12 cellular contexts compared by ENCODE assay signal in genomic region chr16:11139624-11140375, GRCh38.
DNase-seq lines count a peak whose midpoint lies in the region; ATAC-seq and TF ChIP-seq lines count a peak whose summit lies in the region.
"Had no signal": no experiment of that assay in that cellular context is flagged by ENCODE, and none has a peak within 500 bp of the region (broad histone marks: within the 10 kb centered on the region; RNA-seq: fewer than 3 reads in every experiment).

No MANE protein-coding gene starts in this region.

- H4K20me1 ChIP-seq in PC-9 (ENCODE audit: insufficient read depth): no peaks in the 10 kb centered on the region

- BruUV-seq in PC-9 (replicated peaks; lab: Mats Ljungman, UMichigan): no TSS peak

- TF ChIP-seq POLR2A in suprapubic skin (IDR thresholded peaks at IDR 0.05): no peak

- no peaks in the 10 kb centered on the region for H3K27me3 Mint-ChIP-seq in activated CD4-positive, alpha-beta T cell treated with anti-CD3 and anti-CD28 coated beads for 36 hours
- H3K27me3 Mint-ChIP-seq in activated CD8-positive, alpha-beta memory T cell treated with anti-CD3 and anti-CD28 coated beads, Interleukin-2, amount 10 ng/mL, durations not matched to agents 7 days and 5 days: no peaks in the 10 kb centered on the region
- H3K27me3 Mint-ChIP-seq in endodermal cell (ENCODE audit: insufficient read depth): no peaks in the 10 kb centered on the region

- H3K4me2 ChIP-seq in PC-9: no peak overlapping the region; the same call in 1 of the 2 replicates
- H3K4me2 ChIP-seq: KMS-11 had no signal

- no peak overlapping the region for H2AFZ ChIP-seq in PC-9

- peaks cover 48% of the 10 kb centered on the region for H3K4me1 Mint-ChIP-seq in activated CD4-positive, alpha-beta T cell treated with anti-CD3 and anti-CD28 coated beads for 36 hours
- peaks cover 46% of the 10 kb centered on the region for H3K4me1 Mint-ChIP-seq in activated CD8-positive, alpha-beta memory T cell treated with anti-CD3 and anti-CD28 coated beads, Interleukin-2, amount 10 ng/mL, durations not matched to agents 7 days and 5 days
- peaks cover 62% of the 10 kb centered on the region for H3K4me1 Mint-ChIP-seq in endodermal cell

- TF ChIP-seq CTCF in endodermal cell (conservative IDR thresholded peaks at IDR 0.05) (no peak), PC-9 (conservative IDR thresholded peaks at IDR 0.05) (no peak), suprapubic skin (IDR thresholded peaks at IDR 0.05) (no peak)

- H3K4me3 ChIP-seq in endodermal cell (ENCODE audit: low read length) (peak overlapping the region; percentile 43), PC-9 (no peak overlapping the region), suprapubic skin (no peak overlapping the region)

- H3K36me3 ChIP-seq in endodermal cell (ENCODE audit: control insufficient read depth, insufficient read depth, low read length): peaks cover 10% of the 10 kb centered on the region
- no peaks in the 10 kb centered on the region for H3K36me3 ChIP-seq in PC-9 (ENCODE audit: low read depth)
- no peaks in the 10 kb centered on the region for H3K36me3 ChIP-seq in suprapubic skin

- ATAC-seq in activated CD4-positive, alpha-beta T cell treated with anti-CD3 and anti-CD28 coated beads for 36 hours: peak; percentile 81
- ATAC-seq in activated CD8-positive, alpha-beta memory T cell treated with anti-CD3 and anti-CD28 coated beads, Interleukin-2, amount 10 ng/mL, durations not matched to agents 7 days and 5 days: peak; percentile 66

- peaks cover 14% of the 10 kb centered on the region; the same call in 1 of the 2 replicates for H3F3A ChIP-seq in PC-9 (ENCODE audit: insufficient read depth, low read depth)

- H3K27me3 ChIP-seq in endodermal cell (ENCODE audit: control insufficient read depth, insufficient read depth, low read length, poor library complexity, severe bottlenecking) (no peaks in the 10 kb centered on the region), PC-9 (ENCODE audit: insufficient read depth, low read depth) (no peaks in the 10 kb centered on the region), suprapubic skin (no peaks in the 10 kb centered on the region)

- no peaks in the 10 kb centered on the region for H3K9me2 ChIP-seq in PC-9 (ENCODE audit: insufficient read depth)

- POLR2A ChIA-PET in activated CD4-positive, alpha-beta T cell treated with anti-CD3 and anti-CD28 coated beads for 36 hours (lab: Charles Lee): interaction anchor here (0.6 to 1.3 kb wide), 2 partner anchors 85 to 464 kb away, joined by 4 to 6 read pairs; no protein-coding TSS in a partner anchor
- POLR2A ChIA-PET in PC-9 (lab: Charles Lee; ENCODE audit: unreplicated experiment): no interaction called here

- H3K4me3 Mint-ChIP-seq in activated CD4-positive, alpha-beta T cell treated with anti-CD3 and anti-CD28 coated beads for 36 hours: peak overlapping the region; percentile 14
- H3K4me3 Mint-ChIP-seq in activated CD8-positive, alpha-beta memory T cell treated with anti-CD3 and anti-CD28 coated beads, Interleukin-2, amount 10 ng/mL, durations not matched to agents 7 days and 5 days: no peak overlapping the region
- H3K4me3 Mint-ChIP-seq in endodermal cell: peak overlapping the region; percentile 27

- peak overlapping the region; percentile 57 for H3K9ac ChIP-seq in endodermal cell (ENCODE audit: extremely low read depth, low read length, poor library complexity, severe bottlenecking)
- H3K9ac ChIP-seq: KMS-11 had no signal

- intact Hi-C loops in activated CD4-positive, alpha-beta T cell treated with anti-CD3 and anti-CD28 coated beads for 36 hours (cut with DNase I, micrococcal nuclease): loop anchor here in 1 of 2 experiments (2.0 kb wide), 1 partner anchor 25 kb away; no protein-coding TSS in a partner anchor
- intact Hi-C loops in PC-9 (cut with micrococcal nuclease; ENCODE audit: unreplicated experiment): no loop called here

- H3K79me2 ChIP-seq in PC-9 (ENCODE audit: low read depth): no peaks in the 10 kb centered on the region

- CTCF ChIA-PET in activated CD4-positive, alpha-beta T cell treated with anti-CD3 and anti-CD28 coated beads for 36 hours (lab: Charles Lee): interaction anchor here (0.7 to 1.8 kb wide), 4 partner anchors 12 to 217 kb away, joined by 3 to 5 read pairs (median 3); no protein-coding TSS in a partner anchor
- CTCF ChIA-PET in activated CD8-positive, alpha-beta memory T cell treated with anti-CD3 and anti-CD28 coated beads, Interleukin-2, amount 10 ng/mL, durations not matched to agents 7 days and 5 days (lab: Charles Lee): interaction anchor here (0.8 to 1.3 kb wide), 4 partner anchors 10 to 175 kb away, joined by 3 to 4 read pairs (median 3); no protein-coding TSS in a partner anchor
- CTCF ChIA-PET in PC-9 (lab: Charles Lee): no interaction called here

- DNase-seq in activated CD4-positive, alpha-beta T cell treated with anti-CD3 and anti-CD28 coated beads for 36 hours: peak; percentile 68
- no peak for DNase-seq in activated CD4-positive, alpha-beta T cell treated with anti-CD3 and anti-CD28 coated beads for 1 hour
- DNase-seq in activated CD8-positive, alpha-beta memory T cell treated with anti-CD3 and anti-CD28 coated beads, Interleukin-2, amount 10 ng/mL, durations not matched to agents 7 days and 5 days: peak; percentile 62
- DNase-seq in endodermal cell (peak; percentile 75), PC-9 (no peak), suprapubic skin (ENCODE audit: low spot score in 2 of 2) (no peak), cortex of kidney (lab: John Stamatoyannopoulos, UW) (no peak)
- peak; percentile 76 for DNase-seq in stimulated activated CD8-positive, alpha-beta memory T cell treated with anti-CD3 and anti-CD28 coated beads, Interleukin-4, amount 100 ng/mL, for 48 hours
- DNase-seq: NCI-H510A treated with DMSO at 0.1 percent for 48 hours, occipital lobe, SW 1271 had no signal

- peak overlapping the region; percentile 84 for H3K27ac Mint-ChIP-seq in activated CD4-positive, alpha-beta T cell treated with anti-CD3 and anti-CD28 coated beads for 36 hours
- H3K27ac Mint-ChIP-seq in activated CD8-positive, alpha-beta memory T cell treated with anti-CD3 and anti-CD28 coated beads, Interleukin-2, amount 10 ng/mL, durations not matched to agents 7 days and 5 days: peak overlapping the region; percentile 78
- H3K27ac Mint-ChIP-seq in endodermal cell: peak overlapping the region; percentile 93

- H3K27ac ChIP-seq in endodermal cell (ENCODE audit: low read depth, low read length) (peak overlapping the region; percentile 42), PC-9 (no peak overlapping the region), suprapubic skin (no peak overlapping the region)
- H3K27ac ChIP-seq: KMS-11 had no signal

- H3K9me3 Mint-ChIP-seq in activated CD4-positive, alpha-beta T cell treated with anti-CD3 and anti-CD28 coated beads for 36 hours (ENCODE audit: low read depth): no peaks in the 10 kb centered on the region
- H3K9me3 Mint-ChIP-seq in activated CD8-positive, alpha-beta memory T cell treated with anti-CD3 and anti-CD28 coated beads, Interleukin-2, amount 10 ng/mL, durations not matched to agents 7 days and 5 days (ENCODE audit: low read depth): no peaks in the 10 kb centered on the region
- H3K9me3 Mint-ChIP-seq in endodermal cell: no peaks in the 10 kb centered on the region

- peaks cover 16% of the 10 kb centered on the region for H3K36me3 Mint-ChIP-seq in activated CD4-positive, alpha-beta T cell treated with anti-CD3 and anti-CD28 coated beads for 36 hours (ENCODE audit: low read depth)
- peaks cover 19% of the 10 kb centered on the region for H3K36me3 Mint-ChIP-seq in activated CD8-positive, alpha-beta memory T cell treated with anti-CD3 and anti-CD28 coated beads, Interleukin-2, amount 10 ng/mL, durations not matched to agents 7 days and 5 days
- H3K36me3 Mint-ChIP-seq in endodermal cell (ENCODE audit: low read depth): no peaks in the 10 kb centered on the region

- TF ChIP-seq EP300 in suprapubic skin (IDR thresholded peaks at IDR 0.05): no peak

- H3K9me3 ChIP-seq in endodermal cell (ENCODE audit: control insufficient read depth, low read length): no peaks in the 10 kb centered on the region
- no peaks in the 10 kb centered on the region for H3K9me3 ChIP-seq in PC-9 (ENCODE audit: insufficient read depth, low read depth)
- H3K9me3 ChIP-seq in suprapubic skin: no peaks in the 10 kb centered on the region

- H3K4me1 ChIP-seq in endodermal cell (ENCODE audit: control insufficient read depth, insufficient read depth, low read length) (peaks cover 38% of the 10 kb centered on the region), PC-9 (replicated peaks; ENCODE audit: insufficient read depth) (peaks cover 43% of the 10 kb centered on the region), suprapubic skin (peaks cover 45% of the 10 kb centered on the region)

- WGBS in endodermal cell (ENCODE audit: insufficient coverage in 1 of 2, insufficient read length in 1 of 2), 2 experiments: 49 to 59% methylated on average over 11 to 13 of the region's 13 CpGs
- WGBS in suprapubic skin: 78% methylated on average over 13 of the region's 13 CpGs

Comparison
In these comparisons a context has a peak if more than half of its experiments do, and no peak if none do; other contexts are left out.
1. DNase-seq: peak in activated CD4-positive, alpha-beta T cell treated with anti-CD3 and anti-CD28 coated beads for 36 hours (single experiment), activated CD8-positive, alpha-beta memory T cell treated with anti-CD3 and anti-CD28 coated beads, Interleukin-2, amount 10 ng/mL, durations not matched to agents 7 days and 5 days (single experiment), endodermal cell (single experiment) and stimulated activated CD8-positive, alpha-beta memory T cell treated with anti-CD3 and anti-CD28 coated beads, Interleukin-4, amount 100 ng/mL, for 48 hours (single experiment); none in activated CD4-positive, alpha-beta T cell treated with anti-CD3 and anti-CD28 coated beads for 1 hour (single experiment), PC-9 (0 of 2), suprapubic skin (0 of 2) and cortex of kidney (single experiment).
2. Peak in every context shown above with its lines, with median percentiles within 50 percentile points of each other: H3K27ac Mint-ChIP-seq.